In the genomic region with DNA sequence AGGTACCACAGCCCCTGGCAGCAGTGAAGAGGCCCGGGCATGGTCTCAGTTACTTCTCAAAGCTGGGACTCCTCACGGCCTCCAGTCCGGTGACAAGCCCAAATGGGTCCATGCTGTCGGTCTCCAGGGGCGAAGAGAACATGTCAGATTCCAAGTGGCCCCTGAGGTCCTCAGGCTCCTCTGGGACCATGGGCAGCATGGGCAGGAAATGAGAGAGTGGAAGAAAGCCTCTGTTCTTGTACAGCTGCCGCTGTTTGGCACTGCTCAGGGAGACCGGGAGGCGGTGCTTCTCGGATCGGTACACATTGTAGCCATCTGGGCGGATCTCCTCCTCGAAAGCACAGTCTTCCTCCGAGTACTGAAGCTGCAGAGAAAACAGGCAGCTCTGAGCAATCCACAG, we compare ENCODE assay signal across 17 cellular contexts.
DNase-seq lines count a peak whose midpoint lies in the region; ATAC-seq lines count a peak whose summit lies in the region.
"Had no signal": no experiment of that assay in that cellular context is flagged by ENCODE, and none has a peak within 500 bp of the region (broad histone marks: within the 10 kb centered on the region; RNA-seq: fewer than 3 reads in every experiment).

No MANE protein-coding gene starts in this region.

- H3K4me3 Mint-ChIP-seq in T-helper 2 cell treated with Interferon-gamma antibody and Interleukin-4, amounts not matched to agents 5 μg/mL and 100 μg/mL, for 36 hours, result no peak overlapping the region

- no peak overlapping the region for H3K27ac ChIP-seq in substantia nigra (ENCODE audit: low read depth, low read length, poor library complexity, severe bottlenecking)
- H3K27ac ChIP-seq: brain microvascular endothelial cell, KMS-11, ovary had no signal

- H3K36me3 Mint-ChIP-seq in T-helper 2 cell treated with Interferon-gamma antibody and Interleukin-4, amounts not matched to agents 5 μg/mL and 100 μg/mL, for 36 hours (ENCODE audit: low read depth), result no peaks in the 10 kb centered on the region

- DNase-seq in AG20443 (ENCODE audit: low spot score) (peak; percentile 65), GM04504 (ENCODE audit: low read depth) (peak; percentile 21), NCI-H524 treated with DMSO at 0.1 percent for 48 hours (lab: John Stamatoyannopoulos, UW) (peak; percentile 47), kidney glomerular epithelial cell (lab: John Stamatoyannopoulos, UW) (peak; percentile 44), GM19238 (ENCODE audit: insufficient read length, low spot score) (no peak), substantia nigra (lab: John Stamatoyannopoulos, UW) (no peak)
- DNase-seq in T-helper 2 cell treated with Interferon-gamma antibody and Interleukin-4, amounts not matched to agents 5 μg/mL and 100 μg/mL, for 36 hours (ENCODE audit: low spot score), result no peak
- DNase-seq: activated naive CD4-positive, alpha-beta T cell treated with anti-CD3 and anti-CD28 coated beads, Interleukin-2, amount 50 U/mL, for 16 hours; brain microvascular endothelial cell; effector CD8-positive, alpha-beta T cell; H9; midbrain; NCI-H2081 treated with DMSO at 0.1 percent for 48 hours; ovary; stimulated activated CD4-positive, alpha-beta T cell treated with anti-CD3 and anti-CD28 coated beads, Interleukin-15, amount 100 ng/mL, for 24 hours had no signal

- no peak for ATAC-seq in HG03521 (IDR thresholded peaks at IDR 0.05; ENCODE audit: unreplicated experiment)

- H3K4me1 Mint-ChIP-seq in T-helper 2 cell treated with Interferon-gamma antibody and Interleukin-4, amounts not matched to agents 5 μg/mL and 100 μg/mL, for 36 hours (ENCODE audit: low read depth), result no peaks in the 10 kb centered on the region

- no peak overlapping the region for H3K27ac Mint-ChIP-seq in T-helper 2 cell treated with Interferon-gamma antibody and Interleukin-4, amounts not matched to agents 5 μg/mL and 100 μg/mL, for 36 hours
- H3K27ac Mint-ChIP-seq: H9 had no signal

- peaks cover 30% of the 10 kb centered on the region for H3K27me3 Mint-ChIP-seq in T-helper 2 cell treated with Interferon-gamma antibody and Interleukin-4, amounts not matched to agents 5 μg/mL and 100 μg/mL, for 36 hours (ENCODE audit: low read depth)

- no peaks in the 10 kb centered on the region for H3K9me3 Mint-ChIP-seq in T-helper 2 cell treated with Interferon-gamma antibody and Interleukin-4, amounts not matched to agents 5 μg/mL and 100 μg/mL, for 36 hours
- H3K9me3 Mint-ChIP-seq: H9 had no signal

Comparison
In these comparisons a context has a peak if more than half of its experiments do, and no peak if none do; other contexts are left out.
1. DNase-seq: peak in AG20443 (single experiment), GM04504 (single experiment), NCI-H524 treated with DMSO at 0.1 percent for 48 hours (single experiment) and kidney glomerular epithelial cell (single experiment); none in T-helper 2 cell treated with Interferon-gamma antibody and Interleukin-4, amounts not matched to agents 5 μg/mL and 100 μg/mL, for 36 hours (single experiment), GM19238 (single experiment) and substantia nigra (0 of 49).